Comparison of ENCODE assay signal across 14 cellular contexts in the genomic region with DNA sequence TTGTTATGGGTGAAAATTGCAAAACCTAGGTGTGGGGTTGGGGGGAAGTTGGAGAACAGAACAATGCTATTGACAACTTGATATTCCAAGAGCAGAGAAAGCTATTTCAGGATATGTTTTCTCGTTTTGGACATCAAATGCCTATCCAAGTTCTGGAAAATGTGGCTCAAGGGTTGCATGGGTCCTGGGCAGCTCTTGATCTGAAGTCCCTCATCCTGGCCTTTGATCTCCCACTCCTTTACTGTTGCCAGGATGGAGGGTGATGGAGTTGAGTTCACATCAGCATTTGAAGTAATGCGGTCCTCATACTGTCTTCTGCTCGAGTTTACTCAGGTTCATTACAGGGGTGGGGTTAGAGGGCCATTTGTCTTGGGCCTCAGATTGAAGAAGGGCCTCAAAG.
DNase-seq lines count a peak whose midpoint lies in the region; TF ChIP-seq lines count a peak whose summit lies in the region.
"Had no signal": no experiment of that assay in that cellular context is flagged by ENCODE, and none has a peak within 500 bp of the region (broad histone marks: within the 10 kb centered on the region; RNA-seq: fewer than 3 reads in every experiment).

No MANE protein-coding gene starts in this region.

- no peaks in the 10 kb centered on the region for H3K9me3 Mint-ChIP-seq in activated CD4-positive, alpha-beta T cell treated with anti-CD3 and anti-CD28 coated beads, Interleukin-2, amount 10 ng/mL, durations not matched to agents 24 days and 14 days
- H3K9me3 Mint-ChIP-seq: H9 had no signal

- no peaks in the 10 kb centered on the region for H3K36me3 ChIP-seq in KOPT-K1 (ENCODE audit: insufficient read depth, low read length)
- H3K36me3 ChIP-seq: BLaER1 had no signal

- DNase-seq in activated CD4-positive, alpha-beta T cell treated with anti-CD3 and anti-CD28 coated beads, Interleukin-2, amount 10 ng/mL, durations not matched to agents 24 days and 14 days: no peak
- DNase-seq in activated CD4-positive, alpha-beta T cell treated with anti-CD3 and anti-CD28 coated beads, Interleukin-2, amount 50 U/mL, for 48 hours: no peak
- DNase-seq in coronary artery (ENCODE audit: low spot score): no peak
- DNase-seq in DMS53 (lab: John Stamatoyannopoulos, UW): no peak
- DNase-seq in substantia nigra (lab: John Stamatoyannopoulos, UW): no peak
- no peak for DNase-seq in NCI-H2081 (lab: John Stamatoyannopoulos, UW)
- DNase-seq: 8988T, AML-193, EL, GOT3, H9, IMR-90 had no signal

- peaks cover 1% of the 10 kb centered on the region for H3K36me3 Mint-ChIP-seq in activated CD4-positive, alpha-beta T cell treated with anti-CD3 and anti-CD28 coated beads, Interleukin-2, amount 10 ng/mL, durations not matched to agents 24 days and 14 days (ENCODE audit: low read depth)

- H3K4me3 Mint-ChIP-seq in activated CD4-positive, alpha-beta T cell treated with anti-CD3 and anti-CD28 coated beads, Interleukin-2, amount 10 ng/mL, durations not matched to agents 24 days and 14 days: no peak overlapping the region
- H3K4me3 Mint-ChIP-seq: H9 had no signal

- peaks cover 66% of the 10 kb centered on the region for H3K4me1 Mint-ChIP-seq in activated CD4-positive, alpha-beta T cell treated with anti-CD3 and anti-CD28 coated beads, Interleukin-2, amount 10 ng/mL, durations not matched to agents 24 days and 14 days

- H3K9me3 ChIP-seq in KOPT-K1 (ENCODE audit: insufficient read depth, low read length, poor library complexity, severe bottlenecking): no peaks in the 10 kb centered on the region
- H3K9me3 ChIP-seq: BLaER1 had no signal

- no peak for TF ChIP-seq CTCF in coronary artery (IDR thresholded peaks at IDR 0.05)

- intact Hi-C loops in activated CD4-positive, alpha-beta T cell treated with anti-CD3 and anti-CD28 coated beads, Interleukin-2, amount 10 ng/mL, durations not matched to agents 24 days and 14 days (cut with micrococcal nuclease): loop anchor here (5.0 to 10.0 kb wide), 3 partner anchors 78 to 140 kb away; a partner anchor contains a TSS

- H3K27ac ChIP-seq in KOPT-K1 (ENCODE audit: low read depth, low read length, poor library complexity, severe bottlenecking): peak overlapping the region; percentile 5
- peak overlapping the region; percentile 47 to 55 for H3K27ac ChIP-seq in coronary artery
- H3K27ac ChIP-seq in substantia nigra (ENCODE audit: low read depth, low read length, poor library complexity, severe bottlenecking): no peak overlapping the region
- H3K27ac ChIP-seq: BLaER1 had no signal

- no peaks in the 10 kb centered on the region for H3K27me3 Mint-ChIP-seq in activated CD4-positive, alpha-beta T cell treated with anti-CD3 and anti-CD28 coated beads, Interleukin-2, amount 10 ng/mL, durations not matched to agents 24 days and 14 days

- peak overlapping the region; percentile 56 for H3K27ac Mint-ChIP-seq in activated CD4-positive, alpha-beta T cell treated with anti-CD3 and anti-CD28 coated beads, Interleukin-2, amount 10 ng/mL, durations not matched to agents 24 days and 14 days
- H3K27ac Mint-ChIP-seq: H9 had no signal

- no peak overlapping the region for H3K4me3 ChIP-seq in coronary artery
- H3K4me3 ChIP-seq: BLaER1 had no signal
